In genomic region chr10:133419211-133419950, GRCh38 we compare ENCODE assay signal across 1 cellular context.
TF ChIP-seq lines count a peak whose summit lies in the region.

No MANE protein-coding gene starts in this region.

TF ChIP-seq in H1, 55 proteins besides CTCF, POLR2A, EP300 and RAD21:
- no peak for TF ChIP-seq TCF12 (IDR thresholded peaks at IDR 0.05; ENCODE audit: low read depth, low read length)
- no peak for TF ChIP-seq RBBP5 (IDR thresholded peaks at IDR 0.05; ENCODE audit: borderline replicate concordance, low read depth, low read length)
- no peak for TF ChIP-seq KDM4A (IDR thresholded peaks at IDR 0.05; ENCODE audit: low read depth, low read length, severe bottlenecking)
- TF ChIP-seq BRCA1 (IDR thresholded peaks at IDR 0.05; ENCODE audit: low read depth, low read length), result no peak
- TF ChIP-seq TAF7 (optimal IDR thresholded peaks at IDR 0.05; ENCODE audit: borderline replicate concordance, low read depth, low read length), result no peak
- no peak; the same call in 1 of the 2 replicates for TF ChIP-seq POLR2AphosphoS5 (IDR thresholded peaks at IDR 0.05; ENCODE audit: low read depth, low read length)
- TF ChIP-seq RXRA (IDR thresholded peaks at IDR 0.05; ENCODE audit: insufficient read depth, low read depth, low read length), result no peak
- no peak for TF ChIP-seq YY1 (IDR thresholded peaks at IDR 0.05; ENCODE audit: low read depth, low read length)
- no peak for TF ChIP-seq ZNF274 (IDR thresholded peaks at IDR 0.05; ENCODE audit: borderline replicate concordance, extremely low read depth, low read length)
- no peak for TF ChIP-seq SP2 (IDR thresholded peaks at IDR 0.05; ENCODE audit: low read length)
- TF ChIP-seq GTF2F1 (IDR thresholded peaks at IDR 0.05; ENCODE audit: borderline replicate concordance, low read depth, low read length), result no peak
- no peak for TF ChIP-seq CBX8 (IDR thresholded peaks at IDR 0.05; ENCODE audit: borderline replicate concordance, low read depth, low read length)
- TF ChIP-seq GABPA (IDR thresholded peaks at IDR 0.05; ENCODE audit: borderline replicate concordance, insufficient read depth, low read length), result no peak
- no peak for TF ChIP-seq CBX5 (IDR thresholded peaks at IDR 0.05; ENCODE audit: low read depth, low read length)
- no peak for TF ChIP-seq PHF8 (conservative IDR thresholded peaks at IDR 0.05; ENCODE audit: low read depth, low read length)
TF ChIP-seq in H1: peak in this region for 0.
